Comparison of ENCODE assay signal across 1 cellular context in the genomic region with DNA sequence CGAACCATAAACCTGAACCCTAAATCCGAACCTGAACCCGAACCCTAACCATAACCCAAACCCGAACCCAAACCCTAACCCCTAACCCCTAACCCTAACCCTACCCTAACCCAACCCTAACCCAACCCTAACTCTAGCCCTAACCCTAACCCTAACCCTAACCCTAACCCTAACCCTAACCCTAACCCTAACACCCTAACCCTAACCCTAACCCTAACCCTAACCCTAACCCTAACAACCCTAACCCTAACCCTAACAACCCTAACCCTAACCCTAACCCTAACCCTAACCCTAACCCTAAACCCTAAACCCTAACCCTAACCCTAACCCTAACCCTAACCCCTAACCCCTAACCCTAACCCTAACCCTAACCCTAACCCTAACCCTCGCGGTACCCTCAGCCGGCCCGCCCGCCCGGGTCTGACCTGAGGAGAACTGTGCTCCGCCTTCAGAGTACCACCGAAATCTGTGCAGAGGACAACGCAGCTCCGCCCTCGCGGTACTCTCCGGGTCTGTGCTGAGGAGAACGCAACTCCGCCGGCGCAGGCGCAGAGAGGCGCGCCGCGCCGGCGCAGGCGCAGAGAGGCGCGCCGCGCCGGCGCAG.
TF ChIP-seq lines count a peak whose summit lies in the region.

No MANE protein-coding gene starts in this region.

TF ChIP-seq in SK-N-SH, 30 proteins besides CTCF, POLR2A, EP300 and RAD21:
- peak; percentile 82; the same call in 1 of the 2 replicates for TF ChIP-seq ZBTB33 (IDR thresholded peaks at IDR 0.05; ENCODE audit: borderline replicate concordance, low read depth)
TF ChIP-seq in SK-N-SH: peak in this region for 1; not testable (repeated sequence) for 29.
